Comparison of ENCODE assay signal across 12 cellular contexts in genomic region chr10:29243750-29244149, GRCh38. TPM values are rescaled to one million over a fixed set of nuclear protein-coding genes. Genes with fewer than 3 reads are reported as not detected.
DNase-seq lines count a peak whose midpoint lies in the region; FAIRE-seq and TF ChIP-seq lines count a peak whose summit lies in the region.
"Had no signal": no experiment of that assay in that cellular context is flagged by ENCODE, and none has a peak within 500 bp of the region (broad histone marks: within the 10 kb centered on the region; RNA-seq: fewer than 3 reads in every experiment).

No MANE protein-coding gene starts in this region.

- H3K27ac ChIP-seq in PC-9 = no peak overlapping the region
- H3K27ac ChIP-seq: skin epidermis, stomach had no signal

- CTCF ChIA-PET in PC-9 (lab: Charles Lee) = no interaction called here

- H3K4me2 ChIP-seq in PC-9 = no peak overlapping the region

- H3F3A ChIP-seq in PC-9 (ENCODE audit: insufficient read depth, low read depth) = no peaks in the 10 kb centered on the region

- no peaks in the 10 kb centered on the region for H3K36me3 ChIP-seq in PC-9 (ENCODE audit: low read depth)
- H3K36me3 ChIP-seq: stomach had no signal

- POLR2A ChIA-PET in PC-9 (lab: Charles Lee; ENCODE audit: unreplicated experiment) = no interaction called here

- no peak for FAIRE-seq in RCC 7860 (lab: Jason Lieb, UNC)

- no peaks in the 10 kb centered on the region for H3K9me3 ChIP-seq in PC-9 (ENCODE audit: insufficient read depth, low read depth)
- H3K9me3 ChIP-seq: stomach had no signal

- H3K79me2 ChIP-seq in PC-9 (ENCODE audit: low read depth) = no peaks in the 10 kb centered on the region

- no peaks in the 10 kb centered on the region for H3K9me2 ChIP-seq in PC-9 (ENCODE audit: insufficient read depth)

- peak; percentile 29 for TF ChIP-seq CTCF in GM13977 (IDR thresholded peaks at IDR 0.05; ENCODE audit: extremely low read depth, insufficient read depth, missing control alignments)
- TF ChIP-seq CTCF in WI38 (IDR thresholded peaks at IDR 0.05; ENCODE audit: low read depth, low read length) = peak; percentile 46; the same call in 1 of the 2 replicates
- TF ChIP-seq CTCF in PC-9 (conservative IDR thresholded peaks at IDR 0.05) = no peak; the same call in 1 of the 2 replicates

- H2AFZ ChIP-seq in PC-9 = no peak overlapping the region

- H4K20me1 ChIP-seq in PC-9 (ENCODE audit: insufficient read depth) = no peaks in the 10 kb centered on the region

- H3K4me3 ChIP-seq in WI38 (ENCODE audit: low read depth, low read length) (no peak overlapping the region), PC-9 (no peak overlapping the region)
- H3K4me3 ChIP-seq: lung, SK-N-MC, skin epidermis, stomach had no signal

- H3K4me1 ChIP-seq in PC-9 (replicated peaks; ENCODE audit: insufficient read depth) = no peaks in the 10 kb centered on the region
- H3K4me1 ChIP-seq: stomach had no signal

- BruUV-seq in PC-9 (replicated peaks; lab: Mats Ljungman, UMichigan) = no TSS peak

- intact Hi-C loops in PC-9 (cut with micrococcal nuclease; ENCODE audit: unreplicated experiment) = loop anchor here (5.0 kb wide), 1 partner anchor 581 kb away; no protein-coding TSS in a partner anchor

- no peaks in the 10 kb centered on the region for H3K27me3 ChIP-seq in PC-9 (ENCODE audit: insufficient read depth, low read depth)
- H3K27me3 ChIP-seq: stomach had no signal

- in situ Hi-C loops in ACHN (cut with HindIII; ENCODE audit: low pct_ligation_motif_present, low pct_unique_long_range_greater_than_20kb, low sequenced_read_pairs) (no loop called here), GM13977 (cut with MboI; ENCODE audit: low pct_unique_long_range_greater_than_20kb, low sequenced_read_pairs, unreplicated experiment) (no loop called here)

- DNase-seq in ACHN = peak; percentile 27
- DNase-seq in GM13977 (ENCODE audit: low spot score) = no peak
- DNase-seq in islet precursor cell = peak; percentile 62
- no peak for DNase-seq in amniotic stem cell (lab: John Stamatoyannopoulos, UW)
- no peak for DNase-seq in PC-9
- no peak for DNase-seq in RCC 7860 (ENCODE audit: low spot score)
- no peak for DNase-seq in activated CD4-positive, alpha-beta T cell treated with anti-CD3 and anti-CD28 coated beads, Interleukin-2, amount 50 U/mL, for 48 hours
- DNase-seq: stomach had no signal

RNA-seq across cellular contexts. Expression of gene LYZL1, which starts 45.1 kb away (rescaled TPM):
- not detected in 2 replicates for total RNA-seq in PC-9 (2021)
- total RNA-seq: lung, stomach had no signal

Comparison
In these comparisons a context has a peak if more than half of its experiments do, and no peak if none do; other contexts are left out.
1. DNase-seq: peak in ACHN (single experiment) and islet precursor cell (single experiment); none in GM13977 (single experiment), amniotic stem cell (single experiment), PC-9 (0 of 2), RCC 7860 (single experiment) and activated CD4-positive, alpha-beta T cell treated with anti-CD3 and anti-CD28 coated beads, Interleukin-2, amount 50 U/mL, for 48 hours (0 of 2).